8 cellular contexts compared by ENCODE assay signal in the genomic region with DNA sequence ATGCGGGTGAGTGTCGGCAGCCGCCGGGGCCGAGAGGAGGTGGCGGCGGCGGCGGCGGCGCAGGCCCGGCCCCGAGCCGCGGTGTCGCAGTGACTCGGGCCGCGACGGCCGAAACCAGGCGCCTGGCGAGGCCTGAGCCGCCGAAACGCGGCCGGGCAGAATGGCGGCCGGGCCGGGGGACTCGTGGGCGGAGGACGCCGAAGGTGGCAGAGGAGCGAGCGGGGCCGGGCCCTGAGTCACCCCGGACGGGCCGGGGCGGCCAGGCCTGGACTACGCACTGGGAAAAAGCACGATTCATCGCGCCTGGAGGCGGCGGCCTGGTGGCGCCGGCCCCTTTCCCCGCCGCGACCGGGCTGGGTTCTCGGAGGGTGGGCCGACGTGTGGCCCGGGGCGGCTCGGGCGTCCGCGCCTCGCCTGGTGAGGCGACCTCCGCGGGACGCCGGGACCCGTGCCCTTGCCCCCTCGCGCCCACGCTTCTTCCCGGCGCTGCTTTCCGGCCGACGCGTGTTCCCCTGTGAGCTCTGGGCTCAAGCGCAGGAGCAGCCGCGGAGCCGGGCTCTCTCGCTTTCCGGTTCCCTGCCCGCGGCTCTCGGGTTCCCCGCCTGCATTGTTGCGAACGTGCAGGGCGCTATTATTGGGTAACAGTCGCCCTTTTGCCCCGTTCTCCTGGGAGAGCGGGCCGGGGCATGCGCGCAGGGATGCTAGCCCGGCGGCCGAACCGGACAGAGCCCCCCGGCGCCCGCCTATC. TPM values are rescaled to one million over a fixed set of nuclear protein-coding genes. Genes with fewer than 3 reads are reported as not detected.
A peak's percentile ranks its signal among the peaks of the same experiment; 100 is the strongest.
DNase-seq lines count a peak whose midpoint lies in the region; ATAC-seq and TF ChIP-seq lines count a peak whose summit lies in the region.

No MANE protein-coding gene starts in this region.

- POLR2A ChIA-PET in Caco-2 (lab: Charles Lee) = interaction anchor here (0.9 to 1.3 kb wide), 4 partner anchors 10 to 136 kb away, joined by 3 to 6 read pairs (median 4); no protein-coding TSS in a partner anchor

- H3K27ac ChIP-seq in SU-DHL-6 (ENCODE audit: low read depth, low read length) (peak overlapping the region; percentile 70), angular gyrus (ENCODE audit: low read depth, low read length) (peak overlapping the region; percentile 76), iPS DF 6.9 (ENCODE audit: low read length) (no peak overlapping the region)

- no peaks in the 10 kb centered on the region for H3K9me3 Mint-ChIP-seq in Caco-2 (ENCODE audit: unreplicated experiment)

- H3K9ac ChIP-seq in SU-DHL-6 (ENCODE audit: low read length) (peak overlapping the region; percentile 80), skeletal muscle satellite cell (ENCODE audit: low read depth, low read length) (peak overlapping the region; percentile 98)

- H3K9me2 ChIP-seq in SU-DHL-6 (replicated peaks; ENCODE audit: insufficient read depth, low read length) = no peaks in the 10 kb centered on the region

- peak overlapping the region; percentile 82 for H2AFZ ChIP-seq in SU-DHL-6 (ENCODE audit: low read depth, low read length, severe bottlenecking)

- H3K36me3 Mint-ChIP-seq in Caco-2 (ENCODE audit: insufficient read depth, unreplicated experiment) = peaks cover 18% of the 10 kb centered on the region

- H3F3A ChIP-seq in SU-DHL-6 (ENCODE audit: insufficient read depth) = peaks cover 16% of the 10 kb centered on the region

- peak; percentile 83 to 85 for DNase-seq in Caco-2
- DNase-seq in iPS DF 6.9 (ENCODE audit: low read depth, low spot score) = no peak
- DNase-seq in pons (ENCODE audit: low spot score) = no peak

- H3K27me3 ChIP-seq in Caco-2 (replicated peaks; ENCODE audit: control insufficient read depth, insufficient read depth, low read length) (no peaks in the 10 kb centered on the region), SU-DHL-6 (ENCODE audit: low read length) (no peaks in the 10 kb centered on the region), iPS DF 6.9 (ENCODE audit: control insufficient read depth, insufficient read depth, low read length) (no peaks in the 10 kb centered on the region), skeletal muscle satellite cell (ENCODE audit: control insufficient read depth, insufficient read depth, low read length) (no peaks in the 10 kb centered on the region)

- no CpG with 5 or more reads among the region's 105 CpGs for WGBS in iPS DF 6.9 (ENCODE audit: insufficient coverage, insufficient read length)

- no TSS peak for BruUV-seq in Caco-2 (replicated peaks; lab: Mats Ljungman, UMichigan)

- H3K36me3 ChIP-seq in Caco-2 (ENCODE audit: control insufficient read depth, insufficient read depth, low read length) = no peaks in the 10 kb centered on the region
- H3K36me3 ChIP-seq in SU-DHL-6 (ENCODE audit: low read length) = no peaks in the 10 kb centered on the region
- H3K36me3 ChIP-seq in iPS DF 6.9 (ENCODE audit: control insufficient read depth, insufficient read depth, low read length) = no peaks in the 10 kb centered on the region
- H3K36me3 ChIP-seq in skeletal muscle satellite cell (ENCODE audit: insufficient read depth, low read length) = no peaks in the 10 kb centered on the region

- CTCF ChIA-PET in Caco-2 (lab: Charles Lee) = no interaction called here

- peaks cover 52% of the 10 kb centered on the region for H3K79me2 ChIP-seq in SU-DHL-6 (ENCODE audit: insufficient read depth, low read length)

- H3K9me3 ChIP-seq in Caco-2 (no peaks in the 10 kb centered on the region), SU-DHL-6 (ENCODE audit: insufficient read depth, low read length) (no peaks in the 10 kb centered on the region), iPS DF 6.9 (ENCODE audit: control insufficient read depth, insufficient read depth, low read length) (no peaks in the 10 kb centered on the region), skeletal muscle satellite cell (replicated peaks; ENCODE audit: low read length) (no peaks in the 10 kb centered on the region)

- H3K4me1 ChIP-seq in Caco-2 (peaks cover 21% of the 10 kb centered on the region), iPS DF 6.9 (ENCODE audit: control insufficient read depth, insufficient read depth, low read length) (peaks cover 5% of the 10 kb centered on the region), skeletal muscle satellite cell (ENCODE audit: control insufficient read depth, insufficient read depth, low read length) (peaks cover 29% of the 10 kb centered on the region)

- H4K20me1 ChIP-seq in SU-DHL-6 (ENCODE audit: low read depth, low read length) = peaks cover 30% of the 10 kb centered on the region

- H3K4me3 ChIP-seq in Caco-2 (ENCODE audit: low read depth, low read length) = peak overlapping the region; percentile 88
- peak overlapping the region; percentile 85 for H3K4me3 ChIP-seq in SU-DHL-6 (ENCODE audit: insufficient read depth, low read length, poor library complexity, severe bottlenecking)
- peak overlapping the region; percentile 84 for H3K4me3 ChIP-seq in iPS DF 6.9 (ENCODE audit: low read length)
- peak overlapping the region; percentile 92 for H3K4me3 ChIP-seq in skeletal muscle satellite cell (ENCODE audit: low read length)

- intact Hi-C loops in Caco-2 (cut with micrococcal nuclease; ENCODE audit: unreplicated experiment) = loop anchor here (1.0 to 10.0 kb wide), 4 partner anchors 9 to 197 kb away; a partner anchor contains a TSS

- H3K4me1 Mint-ChIP-seq in Caco-2 (ENCODE audit: low read depth, unreplicated experiment) = peaks cover 31% of the 10 kb centered on the region

- peak overlapping the region; percentile 60 for H3K27ac Mint-ChIP-seq in Caco-2 (ENCODE audit: unreplicated experiment)

- TF ChIP-seq CTCF in Caco-2 (IDR thresholded peaks at IDR 0.05; ENCODE audit: insufficient read depth in 1 of 2, low read depth in 1 of 2, low read length in 1 of 2, severe bottlenecking in 1 of 2, unreplicated experiment in 1 of 2) (no peak), SU-DHL-6 (IDR thresholded peaks at IDR 0.05; ENCODE audit: insufficient read depth, low read length, poor library complexity, severe bottlenecking) (no peak)

- H3K4me2 ChIP-seq in SU-DHL-6 (ENCODE audit: low read depth, low read length, poor library complexity, severe bottlenecking) (peak overlapping the region; percentile 94), skeletal muscle satellite cell (ENCODE audit: low read length) (peak overlapping the region; percentile 75)

- H3K27me3 Mint-ChIP-seq in Caco-2 (ENCODE audit: insufficient read depth, unreplicated experiment) = no peaks in the 10 kb centered on the region

- ATAC-seq in GM19328 (IDR thresholded peaks at IDR 0.05; ENCODE audit: unreplicated experiment) = peak; percentile 33
- ATAC-seq in HG03432 (IDR thresholded peaks at IDR 0.05; ENCODE audit: unreplicated experiment) = peak; percentile 39

- H3K4me3 Mint-ChIP-seq in Caco-2 (ENCODE audit: unreplicated experiment) = peak overlapping the region; percentile 81

RNA-seq across cellular contexts. Expression of a gene that starts 0.5 kb away (rescaled TPM):
- 66.6 and 71.9 TPM in 2 replicates for total RNA-seq in Caco-2 (2022)
- total RNA-seq in skeletal muscle satellite cell (2012; rRNA removed) = 36.5 and 40.8 TPM in 2 replicates

Comparison
In these comparisons a context has a peak if more than half of its experiments do, and no peak if none do; other contexts are left out.
1. DNase-seq: peak in Caco-2 (2 of 2); none in iPS DF 6.9 (single experiment) and pons (single experiment).
2. Peak in every context shown above with its lines, with median percentiles within 50 percentile points of each other: H3K4me3 ChIP-seq.